In genomic region chr10:96964131-96964530, GRCh38 we compare ENCODE assay signal across 23 cellular contexts.
"Had no signal": no experiment of that assay in that cellular context is flagged by ENCODE, and none has a peak within 500 bp of the region (broad histone marks: within the 10 kb centered on the region; RNA-seq: fewer than 3 reads in every experiment).

No MANE protein-coding gene starts in this region.

- H3K36me3 ChIP-seq: MG63 had no signal

- DNase-seq: IMR-90, Karpas-422, KG1, MG63, NCI-H1092, NCI-H1105 treated with DMSO at 0.1 percent for 48 hours, NCI-H1417 treated with DMSO at 0.1 percent for 48 hours, NCI-H146, NCI-H1694 treated with DMSO at 0.1 percent for 48 hours, NCI-H1930, NCI-H2081, NCI-H2107, NCI-H2171, NCI-H226, NCI-H446, NCI-H510A, NCI-H524 treated with DMSO at 0.1 percent for 48 hours, NCI-H69, NCI-H774, SHP77, SK-N-SH had no signal

- FAIRE-seq: HepG2 had no signal

- H3K27ac ChIP-seq: RWPE1 had no signal

- H3K4me3 ChIP-seq: MG63 had no signal

- H3K27me3 ChIP-seq: MG63 had no signal
